In genomic region chr19:45079911-45080469, GRCh38 we compare ENCODE assay signal across 9 cellular contexts. TPM values are rescaled to one million over a fixed set of nuclear protein-coding genes. Genes with fewer than 3 reads are reported as not detected.
DNase-seq lines count a peak whose midpoint lies in the region; ATAC-seq, FAIRE-seq and TF ChIP-seq lines count a peak whose summit lies in the region.
"Had no signal": no experiment of that assay in that cellular context is flagged by ENCODE, and none has a peak within 500 bp of the region (broad histone marks: within the 10 kb centered on the region; RNA-seq: fewer than 3 reads in every experiment).

No MANE protein-coding gene starts in this region.

- H3K4me3 Mint-ChIP-seq in chondrocyte (ENCODE audit: unreplicated experiment), result peak overlapping the region; percentile 100

- 18% methylated on average over 9 of the region's 9 CpGs for WGBS in HUES64
- WGBS in adrenal gland, 4 donors, result 36 to 41% (median 39%) methylated on average over 9 of the region's 9 CpGs

- H3K27me3 Mint-ChIP-seq in chondrocyte (ENCODE audit: low read depth), result no peaks in the 10 kb centered on the region

- H3K27me3 ChIP-seq in HUES64 (ENCODE audit: insufficient read depth, low read length) (no peaks in the 10 kb centered on the region), muscle layer of duodenum (ENCODE audit: low read depth, low read length) (no peaks in the 10 kb centered on the region), adrenal gland (no peaks in the 10 kb centered on the region)

- peak overlapping the region; percentile 97 for H3K9ac ChIP-seq in HUES64 (ENCODE audit: low read depth, low read length)

- TF ChIP-seq POLR2A in adrenal gland (IDR thresholded peaks at IDR 0.05), result no peak

- peaks cover 6% of the 10 kb centered on the region for H3K36me3 Mint-ChIP-seq in chondrocyte (ENCODE audit: low read depth)

- TF ChIP-seq CTCF in AG04449 (IDR thresholded peaks at IDR 0.05; ENCODE audit: insufficient read depth, low read length, missing control alignments) (no peak), chondrocyte (IDR thresholded peaks at IDR 0.05) (no peak), adrenal gland (IDR thresholded peaks at IDR 0.05) (no peak)

- H3K4me3 ChIP-seq in AG04449 (ENCODE audit: low read depth, low read length) (peak overlapping the region; percentile 97), HUES64 (ENCODE audit: low read length) (peak overlapping the region; percentile 92), muscle layer of duodenum (ENCODE audit: low read depth in 1 of 2, low read length in 2 of 2) (peak overlapping the region; percentile 96 to 97), adrenal gland (peak overlapping the region in 2 of 4 donors; percentile 75 to 98)

- peaks cover 34% of the 10 kb centered on the region for H3K4me1 ChIP-seq in HUES64 (ENCODE audit: insufficient read depth, low read length)
- peaks cover 16 to 39% of the 10 kb centered on the region in 2 donors for H3K4me1 ChIP-seq in muscle layer of duodenum (ENCODE audit: control insufficient read depth in 1 of 2, insufficient read depth in 2 of 2, low read length in 2 of 2)
- peaks cover 20 to 30% of the 10 kb centered on the region in 2 donors for H3K4me1 ChIP-seq in adrenal gland (replicated peaks in 1 of 2)

- H3K36me3 ChIP-seq in HUES64 (ENCODE audit: insufficient read depth, low read length), result peaks cover 17% of the 10 kb centered on the region
- H3K36me3 ChIP-seq in muscle layer of duodenum (ENCODE audit: control insufficient read depth in 1 of 2, insufficient read depth in 2 of 2, low read length in 2 of 2), result peaks cover 8 to 12% of the 10 kb centered on the region in 2 donors
- H3K36me3 ChIP-seq in adrenal gland (replicated peaks in 1 of 2), result peaks cover 0 to 9% of the 10 kb centered on the region in 2 donors

- H3K4me1 Mint-ChIP-seq in chondrocyte (ENCODE audit: low read depth), result peaks cover 30% of the 10 kb centered on the region

- H3K27ac ChIP-seq in HUES64 (ENCODE audit: low read depth, low read length) (peak overlapping the region; percentile 100), muscle layer of duodenum (ENCODE audit: low read length) (peak overlapping the region; percentile 73), adrenal gland (peak overlapping the region in 1 of 5 donors; percentile 59)

- intact Hi-C loops in adrenal gland (cut with DNase I), result no loop called here

- POLR2A ChIA-PET in AG04449 (lab: Yijun Ruan, JAX), result interaction anchor here (0.7 to 1.1 kb wide), 2 partner anchors 12 to 55 kb away, joined by 3 to 7 read pairs; no protein-coding TSS in a partner anchor

- DNase-seq in AG04449 (ENCODE audit: low read depth, low spot score) (no peak), chondrocyte (ENCODE audit: low spot score) (no peak), adrenal gland (no peak), GM19239 (ENCODE audit: insufficient read length, low spot score) (no peak), superior temporal gyrus (ENCODE audit: extremely low spot score) (no peak)
- DNase-seq: NK-92 treated with Interleukin-12 subunit alpha and Interleukin-12 subunit beta, amount 100 ng/mL, for 24 hours had no signal

- FAIRE-seq in GM19239 (lab: Jason Lieb, UNC), result no peak

- peak overlapping the region; percentile 92 for H3K27ac Mint-ChIP-seq in chondrocyte (ENCODE audit: unreplicated experiment)

- CTCF ChIA-PET in AG04449 (lab: Yijun Ruan, JAX), result interaction anchor here (0.8 to 2.6 kb wide), 3 partner anchors 10 to 169 kb away, joined by 3 to 10 read pairs (median 4); no protein-coding TSS in a partner anchor

- H3K9me3 Mint-ChIP-seq in chondrocyte (ENCODE audit: low read depth), result no peaks in the 10 kb centered on the region

- no peaks in the 10 kb centered on the region for H3K9me3 ChIP-seq in HUES64 (ENCODE audit: insufficient read depth, low read depth, low read length)
- H3K9me3 ChIP-seq in muscle layer of duodenum (ENCODE audit: control insufficient read depth in 1 of 2, low read length in 2 of 2), result no peaks in the 10 kb centered on the region
- no peaks in the 10 kb centered on the region for H3K9me3 ChIP-seq in adrenal gland (replicated peaks in 1 of 3)

- no peak for ATAC-seq in GM21360 (IDR thresholded peaks at IDR 0.05; ENCODE audit: unreplicated experiment)

RNA-seq across cellular contexts. Expression of gene GEMIN7, which starts 0.9 kb away (rescaled TPM):
- 42.7 TPM for polyA plus RNA-seq in HUES64 (2013, experiment 1 of 2)
- 45.1 TPM for polyA plus RNA-seq in HUES64 (2013, experiment 2 of 2)
- total RNA-seq in chondrocyte (14.7 to 21.7 TPM (median 17.8 TPM) in 3 replicates), adrenal gland (10 to 100 TPM in 6 of 8 donors, 1 to 10 TPM in 2; 4.0 to 22.0 (median 14.5) TPM)
- polyA plus RNA-seq in adrenal gland, result 10 to 100 TPM; 11.3 to 29.0 (median 23.9) TPM

RNA-seq across cellular contexts. Expression of gene ZNF296, which starts 3.7 kb away (rescaled TPM):
- 5.6 TPM for polyA plus RNA-seq in HUES64 (2013, experiment 1 of 2)
- polyA plus RNA-seq in HUES64 (2013, experiment 2 of 2), result 5.3 TPM
- 0.12 to 0.58 TPM (median 0.49 TPM) in 3 replicates for total RNA-seq in chondrocyte
- 1 to 10 TPM in 2 of 8 donors, under 1 TPM in 5, not detected in 1; 0.55 to 1.3 (median 0.70) TPM for total RNA-seq in adrenal gland
- 10 to 100 TPM in 1 of 3 donors, 1 to 10 TPM in 1, not detected in 1; 2.5 to 13.2 TPM for polyA plus RNA-seq in adrenal gland

RNA-seq across cellular contexts. Expression of gene PPP1R37, which starts 13.0 kb away (rescaled TPM):
- 16.3 TPM for polyA plus RNA-seq in HUES64 (2013, experiment 1 of 2)
- polyA plus RNA-seq in HUES64 (2013, experiment 2 of 2), result 14.6 TPM
- total RNA-seq in chondrocyte (23.9 to 30.2 TPM (median 24.0 TPM) in 3 replicates), adrenal gland (10 to 100 TPM; 39.6 to 86.7 (median 55.7) TPM)
- 100 to 1,000 TPM in 1 of 3 donors, 10 to 100 TPM in 2; 16.4 to 244 (median 45.4) TPM for polyA plus RNA-seq in adrenal gland

RNA-seq across cellular contexts. Expression of gene CLASRP, which starts 41.1 kb away (rescaled TPM):
- polyA plus RNA-seq in HUES64 (2013, experiment 1 of 2), result 37.6 TPM
- polyA plus RNA-seq in HUES64 (2013, experiment 2 of 2), result 32.8 TPM
- total RNA-seq in chondrocyte, result 43.4 to 63.6 TPM (median 49.1 TPM) in 3 replicates
- total RNA-seq in adrenal gland, result 100 to 1,000 TPM in 1 of 8 donors, 10 to 100 TPM in 7; 22.6 to 137 (median 64.7) TPM
- polyA plus RNA-seq in adrenal gland, result 100 to 1,000 TPM in 2 of 3 donors, 10 to 100 TPM in 1; 39.8 to 730 (median 246) TPM
